Comparison of ENCODE assay signal across 16 cellular contexts in the genomic region with DNA sequence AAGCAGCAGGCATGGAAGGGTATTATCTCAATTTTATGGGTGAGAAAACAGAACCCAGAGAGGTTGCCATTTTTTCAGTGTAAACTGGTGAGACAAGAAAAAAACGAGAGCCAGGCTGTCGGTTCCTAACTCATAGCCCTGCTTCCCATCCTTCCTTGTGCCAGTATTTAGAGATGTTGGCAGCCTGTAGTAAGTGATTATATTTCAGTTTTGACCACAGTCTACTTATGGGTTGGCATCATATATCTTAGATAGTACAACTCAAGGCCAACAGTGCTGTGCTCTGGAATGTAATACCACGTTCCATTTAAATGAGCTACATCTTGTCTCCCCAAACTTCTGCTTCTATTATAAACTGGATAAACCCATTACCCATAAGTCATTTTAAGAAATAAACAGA. TPM values are rescaled to one million over a fixed set of nuclear protein-coding genes. Genes with fewer than 3 reads are reported as not detected.
DNase-seq lines count a peak whose midpoint lies in the region; ATAC-seq and TF ChIP-seq lines count a peak whose summit lies in the region.
"Had no signal": no experiment of that assay in that cellular context is flagged by ENCODE, and none has a peak within 500 bp of the region (broad histone marks: within the 10 kb centered on the region; RNA-seq: fewer than 3 reads in every experiment).

No MANE protein-coding gene starts in this region.

- no peak overlapping the region for H3K27ac ChIP-seq in psoas muscle
- H3K27ac ChIP-seq in Peyer's patch = no peak overlapping the region
- H3K27ac ChIP-seq: C4-2B had no signal

- DNase-seq in H4 (ENCODE audit: low spot score) (peak; percentile 28), amniotic epithelial cell (ENCODE audit: low read depth) (peak; percentile 8), psoas muscle (no peak), DMS114 treated with DMSO at 0.1 percent for 48 hours (lab: John Stamatoyannopoulos, UW; ENCODE audit: unreplicated experiment) (no peak), Peyer's patch (no peak)
- DNase-seq: Caco-2; CD4-positive, alpha-beta T cell; DMS153; DMS79; GDM1; GOT3; H9 had no signal

- no peak for TF ChIP-seq POLR2A in Peyer's patch (IDR thresholded peaks at IDR 0.05)

- no peaks in the 10 kb centered on the region for H3K9me3 ChIP-seq in psoas muscle
- H3K9me3 ChIP-seq in Peyer's patch = no peaks in the 10 kb centered on the region
- H3K9me3 ChIP-seq: Caco-2 had no signal

- peak; percentile 68 to 76 (median 72) for ATAC-seq in psoas muscle
- ATAC-seq in GM18511 (IDR thresholded peaks at IDR 0.05; ENCODE audit: unreplicated experiment) = no peak
- ATAC-seq: HepG2 had no signal

- TF ChIP-seq CTCF in psoas muscle (IDR thresholded peaks at IDR 0.05) (no peak), Peyer's patch (IDR thresholded peaks at IDR 0.05) (no peak)

- H3K4me1 ChIP-seq in psoas muscle (peaks cover 4% of the 10 kb centered on the region), Peyer's patch (no peaks in the 10 kb centered on the region)
- H3K4me1 ChIP-seq: Caco-2 had no signal

- WGBS in psoas muscle, 3 donors = 34 to 40% (median 38%) methylated on average over 3 of the region's 3 CpGs

- intact Hi-C loops in psoas muscle (cut with DNase I) = no loop called here

- no peaks in the 10 kb centered on the region for H3K27me3 ChIP-seq in psoas muscle (ENCODE audit: insufficient read depth in 3 of 3, low read length in 2 of 3)
- no peaks in the 10 kb centered on the region for H3K27me3 ChIP-seq in Peyer's patch

- H3K36me3 ChIP-seq in psoas muscle (ENCODE audit: insufficient read depth in 1 of 2, low read depth in 1 of 2) (no peaks in the 10 kb centered on the region), Peyer's patch (no peaks in the 10 kb centered on the region)

- H3K4me3 ChIP-seq in psoas muscle (no peak overlapping the region), Peyer's patch (no peak overlapping the region)

RNA-seq across cellular contexts. Expression of gene XK, which starts 40.8 kb away (rescaled TPM):
- total RNA-seq in H4 (2014; rRNA removed; shearing (Covaris generic)) = 1.6 and 2.3 TPM in 2 replicates
- total RNA-seq in psoas muscle (1 to 10 TPM; 3.2 to 8.9 (median 3.8) TPM), Peyer's patch (10 to 100 TPM in 3 of 4 donors, 1 to 10 TPM in 1; 8.3 to 32.4 (median 27.3) TPM)
- polyA plus RNA-seq in psoas muscle = 1 to 10 TPM in 2 of 3 donors, under 1 TPM in 1; 0.94 to 4.8 (median 1.5) TPM
- total RNA-seq: HepG2 had no signal
- polyA plus RNA-seq: HepG2 had no signal

RNA-seq across cellular contexts. Expression of gene CYBB, which starts 53.5 kb away (rescaled TPM):
- 0.02 and 0.23 TPM in 2 replicates for total RNA-seq in H4 (2014; rRNA removed; shearing (Covaris generic))
- total RNA-seq in psoas muscle = 10 to 100 TPM in 2 of 4 donors, 1 to 10 TPM in 2; 6.0 to 11.3 (median 8.3) TPM
- 1 to 10 TPM in 2 of 3 donors, under 1 TPM in 1; 0.63 to 1.4 (median 1.2) TPM for polyA plus RNA-seq in psoas muscle
- total RNA-seq in Peyer's patch = 10 to 100 TPM in 1 of 4 donors, 1 to 10 TPM in 3; 3.2 to 35.5 (median 6.8) TPM
- total RNA-seq: A172, HepG2 had no signal
- polyA plus RNA-seq: HepG2 had no signal

Comparison
In these comparisons a context has a peak if more than half of its experiments do, and no peak if none do; other contexts are left out.
1. DNase-seq: peak in H4 (single experiment) and amniotic epithelial cell (single experiment); none in psoas muscle (0 of 2), DMS114 treated with DMSO at 0.1 percent for 48 hours (single experiment) and Peyer's patch (0 of 3).